In the genomic region with DNA sequence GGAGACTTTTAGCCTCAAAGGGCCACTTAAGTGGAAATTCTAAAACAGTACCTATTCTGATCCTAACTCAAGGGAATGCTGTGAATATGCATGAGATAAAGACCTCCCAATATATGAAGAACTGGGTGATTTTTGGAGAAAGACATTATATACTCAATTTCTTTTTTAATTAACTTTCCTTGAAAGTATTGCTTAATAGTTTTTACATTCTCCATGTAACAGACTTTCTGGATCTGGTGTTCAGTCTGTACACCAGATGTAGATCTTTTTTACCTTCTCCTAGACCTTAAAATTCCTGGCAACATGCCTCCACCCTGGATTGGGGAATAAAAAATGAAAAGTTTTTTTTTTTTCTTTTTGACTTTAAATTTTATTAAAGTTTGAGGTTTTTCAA, we compare ENCODE assay signal across 12 cellular contexts. TPM values are rescaled to one million over a fixed set of nuclear protein-coding genes. Genes with fewer than 3 reads are reported as not detected.
A peak's percentile ranks its signal among the peaks of the same experiment; 100 is the strongest.
DNase-seq lines count a peak whose midpoint lies in the region; ATAC-seq and TF ChIP-seq lines count a peak whose summit lies in the region.
"Had no signal": no experiment of that assay in that cellular context is flagged by ENCODE, and none has a peak within 500 bp of the region (broad histone marks: within the 10 kb centered on the region; RNA-seq: fewer than 3 reads in every experiment).

No MANE protein-coding gene starts in this region.

- no peak for TF ChIP-seq EP300 in gastroesophageal sphincter (IDR thresholded peaks at IDR 0.05)

- H3K27me3 ChIP-seq in ascending aorta (no peaks in the 10 kb centered on the region), gastroesophageal sphincter (peaks cover 7% of the 10 kb centered on the region)

- H3K27ac ChIP-seq in ascending aorta (peak overlapping the region; percentile 97 to 99), gastroesophageal sphincter (peak overlapping the region; percentile 85 to 92 (median 89))
- H3K27ac ChIP-seq: KMS-11 had no signal

- ATAC-seq in gastroesophageal sphincter: no peak
- no peak for ATAC-seq in HG03045 (IDR thresholded peaks at IDR 0.05; ENCODE audit: unreplicated experiment)
- ATAC-seq in HG02642 (IDR thresholded peaks at IDR 0.05; ENCODE audit: poor library complexity, unreplicated experiment): no peak

- H3K4me1 ChIP-seq in ascending aorta (peaks cover 3 to 26% of the 10 kb centered on the region in 2 donors), gastroesophageal sphincter (peaks cover 0 to 39% (median 0%) of the 10 kb centered on the region in 3 donors)
- H3K4me1 ChIP-seq: BE2C had no signal

- DNase-seq in AG10803 (ENCODE audit: low read depth) (no peak), ascending aorta (ENCODE audit: low spot score in 2 of 2) (no peak), skeletal muscle cell (ENCODE audit: low read depth) (no peak), amygdala (lab: John Stamatoyannopoulos, UW) (no peak)
- no peak for DNase-seq in activated CD8-positive, alpha-beta memory T cell treated with anti-CD3 and anti-CD28 coated beads for 24 hours
- DNase-seq: activated T-cell treated with anti-CD3 and anti-CD28 coated beads, Interleukin-2, amount 50 U/mL, for 48 hours; BE2C; cerebellar nuclear complex had no signal

- no peak for TF ChIP-seq POLR2A in gastroesophageal sphincter (IDR thresholded peaks at IDR 0.05)

- TF ChIP-seq CTCF in AG10803 (conservative IDR thresholded peaks at IDR 0.05; ENCODE audit: low read length) (no peak), ascending aorta (IDR thresholded peaks at IDR 0.05) (no peak), gastroesophageal sphincter (IDR thresholded peaks at IDR 0.05) (no peak)

- H3K36me3 ChIP-seq in ascending aorta (peaks cover 23 to 46% of the 10 kb centered on the region in 2 donors), gastroesophageal sphincter (peaks cover 3 to 22% of the 10 kb centered on the region in 2 donors)
- H3K36me3 ChIP-seq: BE2C had no signal

- intact Hi-C loops in ascending aorta (cut with DNase I): loop anchor here (1.0 to 5.0 kb wide), 3 partner anchors 10 to 135 kb away; partner anchors contain the start of genes C11orf71 and RBM7

- H3K4me3 ChIP-seq in AG10803 (ENCODE audit: low read length) (peak overlapping the region; percentile 81), ascending aorta (peak overlapping the region; percentile 47 to 76), gastroesophageal sphincter (peak overlapping the region; percentile 41 to 49), skeletal muscle cell (ENCODE audit: low read depth, low read length) (peak overlapping the region; percentile 59)

- H3K9me3 ChIP-seq in ascending aorta (peaks cover 0 to 9% of the 10 kb centered on the region in 2 donors), gastroesophageal sphincter (peaks cover 0 to 30% (median 0%) of the 10 kb centered on the region in 3 donors)
- H3K9me3 ChIP-seq: BE2C had no signal

RNA-seq across cellular contexts. Expression of gene NNMT, which starts 0.8 kb away (rescaled TPM):
- 1,040 TPM for total RNA-seq in ascending aorta
- total RNA-seq in gastroesophageal sphincter: 100 to 1,000 TPM in 3 of 4 donors, 10 to 100 TPM in 1; 39.4 to 409 (median 243) TPM
